8 cellular contexts compared by ENCODE assay signal in genomic region chr11:107858217-107859070, GRCh38. TPM values are rescaled to one million over a fixed set of nuclear protein-coding genes. Genes with fewer than 3 reads are reported as not detected.
DNase-seq lines count a peak whose midpoint lies in the region; ATAC-seq lines count a peak whose summit lies in the region.

SLC35F2 (minus strand) TSS chr11:107858787; CDS start chr11:107858767, 20 bp downstream.

- H3K27ac Mint-ChIP-seq in T-helper 17 cell: peak within 1 kb of the TSS; percentile 91

- peak; percentile 90 for DNase-seq in NCI-H146 treated with DMSO at 0.1 percent for 48 hours (lab: John Stamatoyannopoulos, UW; ENCODE audit: unreplicated experiment)
- peak; percentile 48 to 60 (median 56) for DNase-seq in T-helper 17 cell
- peak; percentile 89 for DNase-seq in astrocyte of the hippocampus (ENCODE audit: low read depth, low spot score)
- DNase-seq in cortex of kidney (lab: John Stamatoyannopoulos, UW): no peak

- H3K36me3 Mint-ChIP-seq in T-helper 17 cell (ENCODE audit: low read depth): no peaks in the 10 kb centered on the region

- H3K27ac ChIP-seq in iPS-18a (ENCODE audit: low read length) (no peak within 1 kb of the TSS), skeletal muscle tissue (ENCODE audit: low read depth, low read length) (no peak within 1 kb of the TSS)

- H3K4me3 Mint-ChIP-seq in T-helper 17 cell: peak within 1 kb of the TSS; percentile 96

- H3K4me1 ChIP-seq in iPS-18a (ENCODE audit: control insufficient read depth, low read depth, low read length) (peaks cover 8% of the 10 kb centered on the region), skeletal muscle tissue (ENCODE audit: control insufficient read depth in 3 of 3, insufficient read depth in 3 of 3, low read length in 3 of 3) (peaks cover 12 to 17% (median 12%) of the 10 kb centered on the region in 3 donors)

- H3K27me3 ChIP-seq in iPS-18a (ENCODE audit: control insufficient read depth, insufficient read depth, low read length): peaks cover 28% of the 10 kb centered on the region
- no peaks in the 10 kb centered on the region for H3K27me3 ChIP-seq in skeletal muscle tissue (ENCODE audit: control insufficient read depth in 3 of 3, insufficient read depth in 3 of 3, low read length in 3 of 3)

- H3K4me3 ChIP-seq in iPS-18a (ENCODE audit: low read length): peak within 1 kb of the TSS; percentile 96
- H3K4me3 ChIP-seq in skeletal muscle tissue (ENCODE audit: low read length in 3 of 3): peak within 1 kb of the TSS; percentile 62 to 81 (median 78)

- H3K9ac ChIP-seq in iPS-18a (ENCODE audit: low read length) (peak within 1 kb of the TSS; percentile 70), skeletal muscle tissue (ENCODE audit: low read depth in 1 of 3, low read length in 3 of 3) (peak within 1 kb of the TSS; percentile 66 to 77 (median 76))

- ATAC-seq in GM18499 (IDR thresholded peaks at IDR 0.05; ENCODE audit: insufficient read depth, unreplicated experiment) (peak; percentile 81), HG02798 (IDR thresholded peaks at IDR 0.05; ENCODE audit: poor library complexity, unreplicated experiment) (peak; percentile 92), T-helper 17 cell (peak; percentile 86)

- no peaks in the 10 kb centered on the region for H3K9me3 ChIP-seq in T-helper 17 cell (ENCODE audit: control insufficient read depth, low read length, poor library complexity, severe bottlenecking)
- H3K9me3 ChIP-seq in iPS-18a (ENCODE audit: control insufficient read depth, low read depth, low read length): no peaks in the 10 kb centered on the region
- no peaks in the 10 kb centered on the region for H3K9me3 ChIP-seq in skeletal muscle tissue (ENCODE audit: control insufficient read depth in 3 of 3, low read length in 3 of 3)

- H3K36me3 ChIP-seq in iPS-18a (ENCODE audit: control insufficient read depth, low read depth, low read length) (no peaks in the 10 kb centered on the region), skeletal muscle tissue (ENCODE audit: control insufficient read depth in 3 of 3, insufficient read depth in 3 of 3, low read length in 3 of 3) (no peaks in the 10 kb centered on the region)

- H3K4me1 Mint-ChIP-seq in T-helper 17 cell: peaks cover 32% of the 10 kb centered on the region

- no peaks in the 10 kb centered on the region for H3K27me3 Mint-ChIP-seq in T-helper 17 cell

RNA-seq across cellular contexts. Expression of gene SLC35F2, which starts in this region (rescaled TPM):
- 1 to 10 TPM; 7.3 to 9.1 TPM for total RNA-seq in T-helper 17 cell
- 3.1 TPM for total RNA-seq in skeletal muscle tissue
